24 cellular contexts compared by ENCODE assay signal in genomic region chr11:69483170-69483569, GRCh38. TPM values are rescaled to one million over a fixed set of nuclear protein-coding genes. Genes with fewer than 3 reads are reported as not detected.
DNase-seq lines count a peak whose midpoint lies in the region; ATAC-seq, FAIRE-seq and TF ChIP-seq lines count a peak whose summit lies in the region.
"Had no signal": no experiment of that assay in that cellular context is flagged by ENCODE, and none has a peak within 500 bp of the region (broad histone marks: within the 10 kb centered on the region; RNA-seq: fewer than 3 reads in every experiment).

No MANE protein-coding gene starts in this region.

- intact Hi-C loops in cardiac septum (cut with DNase I) (no loop called here), right cardiac atrium (cut with DNase I) (no loop called here), K562 (cut with micrococcal nuclease) (no loop called here), posterior vena cava (cut with DNase I) (no loop called here)

- WGBS in right cardiac atrium: 91% methylated on average over 3 of the region's 3 CpGs
- 13% methylated on average over 3 of the region's 3 CpGs for WGBS in K562 (ENCODE audit: insufficient coverage, low coverage, missing lambda C conversion rate)

- no peak overlapping the region for H3K27ac ChIP-seq in right cardiac atrium (ENCODE audit: low read length)
- no peak overlapping the region for H3K27ac ChIP-seq in K562 (ENCODE audit: extremely low read depth, low read depth, low read length)
- H3K27ac ChIP-seq: 22Rv1, BLaER1 had no signal

- TF ChIP-seq RAD21 in K562 (CRISPR knock-in tag; conservative IDR thresholded peaks at IDR 0.05 in 1 of 2, IDR thresholded peaks at IDR 0.05 in 1 of 2): no peak

- in situ Hi-C loops in K562 (cut with MboI): no loop called here

- H3K9me1 ChIP-seq in K562 (ENCODE audit: control insufficient read depth, insufficient read depth, low read length): no peaks in the 10 kb centered on the region

- DNase-seq in cardiac septum (ENCODE audit: low spot score): peak; percentile 14
- DNase-seq in right cardiac atrium: no peak
- DNase-seq in K562 (ENCODE audit: extremely low read depth in 1 of 4, low spot score in 3 of 4): no peak
- DNase-seq in posterior vena cava (ENCODE audit: low spot score): peak; percentile 3
- DNase-seq in SKM-1 treated with dmso at 0.1 percent for 144 hours (lab: John Stamatoyannopoulos, UW; ENCODE audit: unreplicated experiment): no peak
- DNase-seq: ACHN; CD4-positive, CD25-positive, alpha-beta regulatory T cell; DMS153; DND-41; NCI-H1092 treated with DMSO at 0.1 percent for 48 hours; NCI-H1436; NCI-H187 treated with DMSO at 0.1 percent for 48 hours; NCI-H2171 treated with DMSO at 0.1 percent for 48 hours; NCI-H524; NCI-H774; PC-3 had no signal

- H3K4me1 Mint-ChIP-seq in nephron: peaks cover 21% of the 10 kb centered on the region
- H3K4me1 Mint-ChIP-seq: CD4-positive, CD25-positive, alpha-beta regulatory T cell; IgD-negative memory B cell had no signal

- peak overlapping the region; percentile 52 to 66 (median 62) for H3K27ac Mint-ChIP-seq in nephron
- H3K27ac Mint-ChIP-seq: CD4-positive, CD25-positive, alpha-beta regulatory T cell; IgD-negative memory B cell had no signal

- POLR2A ChIA-PET in K562 (lab: Yijun Ruan, JAX): interaction anchor here (0.7 kb wide), 1 partner anchor 1229 kb away, joined by 3 read pairs; no protein-coding TSS in a partner anchor

- no peaks in the 10 kb centered on the region for H3K36me3 ChIP-seq in K562 (ENCODE audit: control insufficient read depth, insufficient read depth, low read length)
- H3K36me3 ChIP-seq: BLaER1 had no signal

- no peak for TF ChIP-seq CTCF in K562 (IDR thresholded peaks at IDR 0.05 in 2 of 3, conservative IDR thresholded peaks at IDR 0.05 in 1 of 3; ENCODE audit: insufficient read depth in 2 of 3, low read depth in 1 of 3, low read length in 3 of 3)
- TF ChIP-seq CTCF in nephron (IDR thresholded peaks at IDR 0.05; ENCODE audit: unreplicated experiment in 3 of 3): no peak

- no peaks in the 10 kb centered on the region for H3K36me3 Mint-ChIP-seq in nephron (ENCODE audit: low read depth)
- H3K36me3 Mint-ChIP-seq: CD4-positive, CD25-positive, alpha-beta regulatory T cell; IgD-negative memory B cell had no signal

- H3K9ac ChIP-seq in K562 (ENCODE audit: insufficient read depth in 1 of 2, low read depth in 2 of 2, low read length in 2 of 2): no peak overlapping the region
- H3K9ac ChIP-seq: BLaER1 had no signal

- no peak for TF ChIP-seq POLR2A in K562 (conservative IDR thresholded peaks at IDR 0.05)

- no peaks in the 10 kb centered on the region for H3K27me3 ChIP-seq in right cardiac atrium (ENCODE audit: control insufficient read depth, insufficient read depth)
- peaks cover 9 to 75% of the 10 kb centered on the region in 2 experiments for H3K27me3 ChIP-seq in K562 (ENCODE audit: control insufficient read depth in 2 of 2, insufficient read depth in 2 of 2, low read length in 2 of 2)
- H3K27me3 ChIP-seq: BLaER1 had no signal

- ATAC-seq in right cardiac atrium (no peak), K562 (no peak), GM18861 (IDR thresholded peaks at IDR 0.05; ENCODE audit: unreplicated experiment) (no peak), GM18502 (IDR thresholded peaks at IDR 0.05; ENCODE audit: poor library complexity, unreplicated experiment) (no peak)
- ATAC-seq: PC-3, SK-N-SH treated with all-trans-retinoic acid at 6 μM for 48 hours had no signal

- H3K4me3 ChIP-seq in right cardiac atrium (ENCODE audit: low read length) (no peak overlapping the region), K562 (no peak overlapping the region)
- H3K4me3 ChIP-seq: BLaER1 had no signal

- no peak overlapping the region for H3K4me2 ChIP-seq in K562 (ENCODE audit: insufficient read depth, low read length)
- H3K4me2 ChIP-seq: BLaER1 had no signal

- H3K4me1 ChIP-seq in right cardiac atrium (ENCODE audit: control insufficient read depth, insufficient read depth, low read length) (peaks cover 24% of the 10 kb centered on the region), K562 (replicated peaks in 1 of 2; ENCODE audit: control insufficient read depth in 2 of 2, insufficient read depth in 2 of 2, low read length in 2 of 2) (peaks cover 0 to 37% of the 10 kb centered on the region in 2 experiments; a peak in 2 of 5 replicates)
- H3K4me1 ChIP-seq: BLaER1 had no signal

- no peaks in the 10 kb centered on the region for H3K79me2 ChIP-seq in K562 (ENCODE audit: control insufficient read depth, insufficient read depth, low read length)

- no TSS peak for BruUV-seq in K562 (replicated peaks; lab: Mats Ljungman, UMichigan)

- no peak overlapping the region for H3K4me3 Mint-ChIP-seq in nephron
- H3K4me3 Mint-ChIP-seq: CD4-positive, CD25-positive, alpha-beta regulatory T cell; IgD-negative memory B cell had no signal

- no peaks in the 10 kb centered on the region for H3K9me3 ChIP-seq in right cardiac atrium (ENCODE audit: control insufficient read depth, low read length)
- no peaks in the 10 kb centered on the region for H3K9me3 ChIP-seq in K562 (replicated peaks; ENCODE audit: control insufficient read depth, insufficient read depth, low read depth, low read length)
- H3K9me3 ChIP-seq: BLaER1 had no signal

- FAIRE-seq in K562 (lab: Jason Lieb, UNC): no peak

- peaks cover 18% of the 10 kb centered on the region for H3K27me3 Mint-ChIP-seq in nephron (ENCODE audit: low read depth)
- H3K27me3 Mint-ChIP-seq: CD4-positive, CD25-positive, alpha-beta regulatory T cell had no signal

- CTCF ChIA-PET in K562 (lab: Yijun Ruan, JAX; ENCODE audit: low intra/inter-chr PET ratio): no interaction called here

- no peak overlapping the region for H2AFZ ChIP-seq in K562 (ENCODE audit: low read depth, low read length)

- no peaks in the 10 kb centered on the region for H3K9me3 Mint-ChIP-seq in nephron
- H3K9me3 Mint-ChIP-seq: CD4-positive, CD25-positive, alpha-beta regulatory T cell; IgD-negative memory B cell had no signal

- no peaks in the 10 kb centered on the region for H4K20me1 ChIP-seq in K562 (replicated peaks; ENCODE audit: control insufficient read depth, insufficient read depth, low read length)
- H4K20me1 ChIP-seq: BLaER1 had no signal

- TF ChIP-seq EP300 in K562 (IDR thresholded peaks at IDR 0.05; ENCODE audit: low read length): no peak

TF ChIP-seq in K562, 482 proteins besides CTCF, POLR2A, EP300 and RAD21:
- peak; percentile 58 for TF ChIP-seq ZFP36 (IDR thresholded peaks at IDR 0.05; ENCODE audit: low read depth, low read length, partially characterized antibody)
- TF ChIP-seq ZBTB49 (CRISPR knock-in tag; IDR thresholded peaks at IDR 0.05; ENCODE audit: borderline replicate concordance): no peak

RNA-seq across cellular contexts. Expression of gene LINC01488, which starts 1.7 kb away (rescaled TPM):
- total RNA-seq in cardiac septum: 0.19 TPM
- total RNA-seq in right cardiac atrium: under 1 TPM in 2 of 4 donors, not detected in 2; 0.14 to 0.17 TPM
- polyA plus RNA-seq in right cardiac atrium: 0.16 TPM
- not detected in 2 replicates for total RNA-seq in K562 (2011; cell fraction: chromatin; rRNA removed; ENCODE audit: low replicate concordance)
- total RNA-seq in K562 (2011; cell fraction: nucleolus; rRNA removed): not detected in 2 replicates
- not detected in 2 replicates for total RNA-seq in K562 (2011; cell fraction: nucleoplasm; rRNA removed)
- not detected in 2 replicates for total RNA-seq in K562 (2014; rRNA removed)
- total RNA-seq in K562 (2014; rRNA removed; fragmentation: Illumina TruSeq; extraction: Trizol): not detected in 2 replicates
- not detected in 2 replicates for total RNA-seq in K562 (2015; rRNA removed; fragmentation: Illumina TruSeq; extraction: Trizol)
- total RNA-seq in K562 (2021): not detected in 2 replicates
- not detected in 2 replicates for polyA plus RNA-seq in K562 (2011; rRNA removed)
- polyA plus RNA-seq in K562 (2011; cell fraction: cytosol; rRNA removed): not detected in 2 replicates
- polyA plus RNA-seq in K562 (2011; cell fraction: nucleus; rRNA removed): not detected in 2 replicates
- not detected in 2 replicates for polyA plus RNA-seq in K562 (2012)
- polyA plus RNA-seq in K562 (2014; fragmentation: Illumina TruSeq; extraction: Trizol): not detected in 2 replicates
- polyA plus RNA-seq in K562 (2014; fragmentation: Nextera tagmentation; extraction: Ambion mirVana): not detected
- polyA plus RNA-seq in K562 (2014; rRNA removed): not detected in 2 replicates
- not detected in 2 replicates for polyA minus RNA-seq in K562 (2011; rRNA and poly(A)+ RNA removed)
- polyA minus RNA-seq in K562 (2011; cell fraction: cytosol; rRNA and poly(A)+ RNA removed): not detected in 2 replicates
- polyA minus RNA-seq in K562 (2011; cell fraction: nucleus; rRNA and poly(A)+ RNA removed): not detected in 2 replicates
- not detected for total RNA-seq in posterior vena cava
- total RNA-seq: CD4-positive, CD25-positive, alpha-beta regulatory T cell; H4; PC-3 had no signal
- polyA plus RNA-seq: CD4-positive, CD25-positive, alpha-beta regulatory T cell; IgD-negative memory B cell had no signal

Comparison
In these comparisons a context has a peak if more than half of its experiments do, and no peak if none do; other contexts are left out.
1. DNase-seq: peak in cardiac septum (single experiment) and posterior vena cava (single experiment); none in right cardiac atrium (0 of 3), K562 (0 of 4) and SKM-1 treated with dmso at 0.1 percent for 144 hours (single experiment).